ENCODE assay signal across 25 cellular contexts in the genomic region with DNA sequence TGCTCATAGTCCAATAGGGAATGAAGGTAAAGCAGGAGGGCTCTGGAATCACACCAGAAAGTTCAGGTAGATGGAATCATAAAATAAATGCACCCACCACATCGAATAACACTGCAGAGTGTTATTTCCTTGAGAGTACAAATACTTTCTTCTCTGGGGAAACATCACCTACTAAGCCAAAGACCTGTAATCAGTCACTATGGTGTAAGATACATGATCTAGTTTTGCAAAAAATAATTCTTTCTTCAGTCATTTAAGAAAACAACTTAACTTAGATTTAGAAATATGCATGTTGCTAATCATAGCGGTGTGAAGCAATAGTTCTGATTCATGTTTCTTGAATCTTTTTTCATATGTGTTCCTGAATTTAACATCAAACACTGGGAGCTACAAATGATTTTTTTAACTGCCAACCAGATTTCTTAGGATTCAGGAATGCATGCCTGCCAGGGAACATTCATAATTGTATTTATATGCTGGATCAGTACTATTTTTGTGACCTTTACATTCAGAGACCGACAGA. TPM values are rescaled to one million over a fixed set of nuclear protein-coding genes. Genes with fewer than 3 reads are reported as not detected.
"Had no signal": no experiment of that assay in that cellular context is flagged by ENCODE, and none has a peak within 500 bp of the region (broad histone marks: within the 10 kb centered on the region; RNA-seq: fewer than 3 reads in every experiment).

No MANE protein-coding gene starts in this region.

- H3K9me3 ChIP-seq: colonic mucosa, esophagus squamous epithelium, gastrocnemius medialis, prostate gland, upper lobe of left lung had no signal

- H3K4me1 ChIP-seq: colonic mucosa, esophagus squamous epithelium, gastrocnemius medialis, prostate gland, upper lobe of left lung had no signal

- ATAC-seq: activated CD8-positive, alpha-beta memory T cell treated with anti-CD3 and anti-CD28 coated beads, Interleukin-2, amount 10 ng/mL, durations not matched to agents 7 days and 5 days; activated CD8-positive, alpha-beta T cell treated with anti-CD3 and anti-CD28 coated beads for 36 hours; activated naive CD8-positive, alpha-beta T cell treated with anti-CD3 and anti-CD28 coated beads, Interleukin-2, amount 50 U/mL, for 24 hours; effector memory CD8-positive, alpha-beta T cell; gastrocnemius medialis; left ventricle myocardium superior; natural killer cell had no signal

- DNase-seq: activated CD4-positive, alpha-beta T cell treated with anti-CD3 and anti-CD28 coated beads, Interleukin-2, amount 10 ng/mL, durations not matched to agents 7 days and 5 days; activated CD4-positive, CD25-positive, alpha-beta regulatory T cell treated with anti-CD3 and anti-CD28 coated beads, Interleukin-2, amount 50 U/mL, for 72 hours; activated CD8-positive, alpha-beta memory T cell treated with anti-CD3 and anti-CD28 coated beads, Interleukin-2, amount 10 ng/mL, durations not matched to agents 7 days and 5 days; activated CD8-positive, alpha-beta T cell treated with anti-CD3 and anti-CD28 coated beads for 36 hours; activated gamma-delta T cell; activated naive CD4-positive, alpha-beta T cell treated with anti-CD3 and anti-CD28 coated beads, Interleukin-2, amount 50 U/mL, for 16 hours; activated naive CD8-positive, alpha-beta T cell treated with anti-CD3 and anti-CD28 coated beads, Interleukin-2, amount 50 U/mL, for 24 hours; aorta; colonic mucosa; dorsolateral prefrontal cortex; effector memory CD8-positive, alpha-beta T cell; esophagus squamous epithelium; gastrocnemius medialis; hypothalamus; left ventricle myocardium superior; mammary epithelial cell; midbrain; natural killer cell; stimulated activated CD4-positive, alpha-beta T cell treated with anti-CD3 and anti-CD28 coated beads, Interleukin-4, amount 100 ng/mL, for 24 hours; stimulated activated naive CD4-positive, alpha-beta T cell treated with Interleukin-2 at 50 U/mL for 16 hours; T-helper 1 cell; upper lobe of left lung; WERI-Rb-1 had no signal

- H3K36me3 ChIP-seq: colonic mucosa, esophagus squamous epithelium, gastrocnemius medialis, prostate gland, upper lobe of left lung, WERI-Rb-1 had no signal

- H3K27ac ChIP-seq: colonic mucosa, esophagus squamous epithelium, gastrocnemius medialis, prostate gland, upper lobe of left lung, WERI-Rb-1 had no signal

- H3K27me3 ChIP-seq: colonic mucosa, esophagus squamous epithelium, gastrocnemius medialis, upper lobe of left lung had no signal

- H3K4me3 ChIP-seq: colonic mucosa, dorsolateral prefrontal cortex, esophagus squamous epithelium, gastrocnemius medialis, prostate gland, upper lobe of left lung had no signal

RNA-seq across cellular contexts. Expression of a gene that starts 40.2 kb away (rescaled TPM):
- total RNA-seq: activated CD4-positive, alpha-beta T cell treated with anti-CD3 and anti-CD28 coated beads, Interleukin-2, amount 10 ng/mL, durations not matched to agents 7 days and 5 days; activated T-helper 1 cell treated with anti-CD3 and anti-CD28 coated beads, Interleukin-12 subunit alpha, Interleukin-12 subunit beta, Interleukin-2, Interleukin-4 antibody, amounts not matched to agents 30 ng/mL and 10 ng/mL and 1 ng/mL, durations not matched to agents 14 hours and 24 hours and 36 hours had no signal
